Comparison of ENCODE assay signal across 15 cellular contexts in genomic region chr11:86050310-86050709, GRCh38.
"Had no signal": no experiment of that assay in that cellular context is flagged by ENCODE, and none has a peak within 500 bp of the region (broad histone marks: within the 10 kb centered on the region; RNA-seq: fewer than 3 reads in every experiment).

No MANE protein-coding gene starts in this region.

- DNase-seq: activated CD4-positive, alpha-beta T cell treated with anti-CD3 and anti-CD28 coated beads, Interleukin-2, amount 50 U/mL, for 4 hours; activated naive CD4-positive, alpha-beta T cell; foreskin fibroblast; hypothalamus; kidney glomerular epithelial cell; left ventricle myocardium superior; occipital lobe; right lobe of liver; stimulated activated CD4-positive, alpha-beta T cell treated with anti-CD3 and anti-CD28 coated beads, Interleukin-4, amount 100 ng/mL, for 4 hours; stimulated activated CD8-positive, alpha-beta memory T cell treated with anti-CD3 and anti-CD28 coated beads, Interleukin-4, amount 100 ng/mL, for 48 hours had no signal

- H3K4me3 Mint-ChIP-seq: activated T-helper 1 cell treated with anti-CD3 and anti-CD28 coated beads, Interleukin-12 subunit alpha, Interleukin-12 subunit beta, Interleukin-2, Interleukin-4 antibody, amounts not matched to agents 30 ng/mL and 10 ng/mL and 1 ng/mL, durations not matched to agents 14 hours and 24 hours and 36 hours; memory B cell; nephron had no signal

- H3K9me3 ChIP-seq: esophagus muscularis mucosa, right lobe of liver, SJSA1 had no signal

- H3K27ac Mint-ChIP-seq: activated T-helper 1 cell treated with anti-CD3 and anti-CD28 coated beads, Interleukin-12 subunit alpha, Interleukin-12 subunit beta, Interleukin-2, Interleukin-4 antibody, amounts not matched to agents 30 ng/mL and 10 ng/mL and 1 ng/mL, durations not matched to agents 14 hours and 24 hours and 36 hours; memory B cell; nephron had no signal

- H3K27me3 Mint-ChIP-seq: memory B cell had no signal

- H3K9me3 Mint-ChIP-seq: activated T-helper 1 cell treated with anti-CD3 and anti-CD28 coated beads, Interleukin-12 subunit alpha, Interleukin-12 subunit beta, Interleukin-2, Interleukin-4 antibody, amounts not matched to agents 30 ng/mL and 10 ng/mL and 1 ng/mL, durations not matched to agents 14 hours and 24 hours and 36 hours; nephron had no signal

- ATAC-seq: left ventricle myocardium superior, right lobe of liver had no signal
